Comparison of ENCODE assay signal across 8 cellular contexts in the genomic region with DNA sequence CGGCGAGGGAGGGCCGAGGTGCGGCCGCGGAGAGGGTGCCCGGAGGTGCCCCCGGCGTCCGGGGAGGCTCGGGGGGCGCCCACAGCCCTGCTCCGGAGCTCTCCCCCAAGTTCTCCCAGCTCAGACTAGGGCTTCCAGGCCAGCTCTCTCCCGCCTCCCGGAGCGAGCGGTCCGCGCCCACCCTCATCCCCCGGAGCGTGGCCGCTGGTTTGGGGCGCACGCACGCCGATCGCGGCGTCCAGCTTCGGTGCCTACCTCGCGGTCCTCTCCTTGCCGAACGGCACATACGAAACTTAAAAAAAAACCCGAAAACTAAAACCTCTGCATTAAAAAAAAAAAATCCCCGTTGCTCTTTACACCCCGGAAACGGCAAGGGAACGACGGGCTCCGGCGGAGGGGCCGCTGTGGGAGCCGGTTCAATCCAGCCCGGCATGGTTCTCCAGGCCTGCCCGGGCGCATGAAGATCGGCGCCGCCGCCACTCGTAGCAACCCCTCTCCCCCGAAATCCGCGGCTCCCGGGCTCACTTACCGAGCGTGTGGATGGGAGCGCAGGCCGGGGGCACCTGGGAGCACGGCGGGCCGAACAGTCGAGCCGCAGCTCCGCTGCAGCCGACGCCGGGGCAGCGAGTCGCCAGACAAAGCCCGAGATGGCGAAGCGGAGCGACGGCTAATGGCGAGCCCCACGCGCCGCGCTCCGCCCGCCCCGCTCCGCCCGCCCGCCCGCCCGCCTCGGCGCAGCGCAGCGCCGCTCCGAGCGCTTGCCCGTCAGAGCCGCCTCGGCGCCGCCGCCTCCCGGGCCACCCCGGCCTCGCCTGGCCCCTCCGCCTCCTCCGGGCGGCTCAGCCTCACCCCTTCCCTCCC. TPM values are rescaled to one million over a fixed set of nuclear protein-coding genes. Genes with fewer than 3 reads are reported as not detected.
A peak's percentile ranks its signal among the peaks of the same experiment; 100 is the strongest.
DNase-seq lines count a peak whose midpoint lies in the region; ATAC-seq and TF ChIP-seq lines count a peak whose summit lies in the region.

No MANE protein-coding gene starts in this region.

- peaks cover 3% of the 10 kb centered on the region for H3K27me3 Mint-ChIP-seq in activated naive CD8-positive, alpha-beta T cell treated with anti-CD3 and anti-CD28 coated beads, Interleukin-2, amount 10 ng/mL, durations not matched to agents 7 days and 5 days

- peak; percentile 0 for ATAC-seq in HG02571 (IDR thresholded peaks at IDR 0.05; ENCODE audit: unreplicated experiment)
- ATAC-seq in activated naive CD8-positive, alpha-beta T cell treated with anti-CD3 and anti-CD28 coated beads, Interleukin-2, amount 10 ng/mL, durations not matched to agents 7 days and 5 days (ENCODE audit: low read depth) = peak; percentile 17
- peak; percentile 34 for ATAC-seq in Right ventricle myocardium superior (ENCODE audit: poor library complexity)
- no peak for ATAC-seq in HG02759 (IDR thresholded peaks at IDR 0.05; ENCODE audit: unreplicated experiment)
- ATAC-seq in HG03460 (IDR thresholded peaks at IDR 0.05; ENCODE audit: unreplicated experiment) = no peak

- TF ChIP-seq CTCF in parathyroid adenoma (IDR thresholded peaks at IDR 0.05) = no peak

- H3K4me1 ChIP-seq in parathyroid adenoma = peaks cover 25% of the 10 kb centered on the region

- H3K27ac ChIP-seq in parathyroid adenoma = peak overlapping the region; percentile 94

- peaks cover 21% of the 10 kb centered on the region for H3K36me3 Mint-ChIP-seq in activated naive CD8-positive, alpha-beta T cell treated with anti-CD3 and anti-CD28 coated beads, Interleukin-2, amount 10 ng/mL, durations not matched to agents 7 days and 5 days

- DNase-seq in Caki2 (ENCODE audit: low read depth) = peak; percentile 66
- peak; percentile 66 for DNase-seq in RPMI8226
- DNase-seq in activated naive CD8-positive, alpha-beta T cell treated with anti-CD3 and anti-CD28 coated beads, Interleukin-2, amount 10 ng/mL, durations not matched to agents 7 days and 5 days = peak; percentile 74
- DNase-seq in Right ventricle myocardium superior = peak; percentile 66

- H3K4me3 Mint-ChIP-seq in activated naive CD8-positive, alpha-beta T cell treated with anti-CD3 and anti-CD28 coated beads, Interleukin-2, amount 10 ng/mL, durations not matched to agents 7 days and 5 days = peak overlapping the region; percentile 93

- in situ Hi-C loops in Caki2 (cut with HindIII; ENCODE audit: low pct_unique_long_range_greater_than_20kb, low sequenced_read_pairs) = no loop called here

- peaks cover 30% of the 10 kb centered on the region for H3K4me1 Mint-ChIP-seq in activated naive CD8-positive, alpha-beta T cell treated with anti-CD3 and anti-CD28 coated beads, Interleukin-2, amount 10 ng/mL, durations not matched to agents 7 days and 5 days

- H3K36me3 ChIP-seq in parathyroid adenoma (ENCODE audit: control insufficient read depth, insufficient read depth, low read length) = no peaks in the 10 kb centered on the region

- H3K9me3 Mint-ChIP-seq in activated naive CD8-positive, alpha-beta T cell treated with anti-CD3 and anti-CD28 coated beads, Interleukin-2, amount 10 ng/mL, durations not matched to agents 7 days and 5 days = no peaks in the 10 kb centered on the region

- H3K4me3 ChIP-seq in parathyroid adenoma (ENCODE audit: low read depth, low read length) = peak overlapping the region; percentile 96

- H3K9me3 ChIP-seq in parathyroid adenoma (ENCODE audit: control insufficient read depth, low read length) = no peaks in the 10 kb centered on the region

- H3K27me3 ChIP-seq in parathyroid adenoma (ENCODE audit: control insufficient read depth, insufficient read depth, low read length) = no peaks in the 10 kb centered on the region

- H3K27ac Mint-ChIP-seq in activated naive CD8-positive, alpha-beta T cell treated with anti-CD3 and anti-CD28 coated beads, Interleukin-2, amount 10 ng/mL, durations not matched to agents 7 days and 5 days = peak overlapping the region; percentile 97

- intact Hi-C loops in Right ventricle myocardium superior (cut with DNase I) = no loop called here

- peak overlapping the region; percentile 82 for H2AFZ ChIP-seq in parathyroid adenoma

- peak overlapping the region; percentile 100 for H3K4me2 ChIP-seq in parathyroid adenoma (ENCODE audit: low read length)

- POLR2A ChIA-PET in activated naive CD8-positive, alpha-beta T cell treated with anti-CD3 and anti-CD28 coated beads, Interleukin-2, amount 10 ng/mL, durations not matched to agents 7 days and 5 days (lab: Charles Lee) = interaction anchor here (0.6 to 6.4 kb wide), 21 partner anchors 10 to 154 kb away, joined by 3 to 82 read pairs (median 5); partner anchors contain the start of genes ATXN7L3, LSM12, RUNDC3A and SLC25A39

- peak overlapping the region; percentile 88 for H3K9ac ChIP-seq in parathyroid adenoma

- H3K79me2 ChIP-seq in parathyroid adenoma = peaks cover 24% of the 10 kb centered on the region

RNA-seq across cellular contexts. Expression of gene UBTF, which starts 1.0 kb away (rescaled TPM):
- total RNA-seq in Caki2 (2014; rRNA removed; shearing (Covaris generic); ENCODE audit: low replicate concordance) = 64.1 and 68.7 TPM in 2 replicates
- total RNA-seq in activated naive CD8-positive, alpha-beta T cell treated with anti-CD3 and anti-CD28 coated beads, Interleukin-2, amount 10 ng/mL, durations not matched to agents 7 days and 5 days = 100 to 1,000 TPM; 183 to 200 TPM
- total RNA-seq in Right ventricle myocardium superior = 52.7 TPM

RNA-seq across cellular contexts. Expression of gene ATXN7L3, which starts 20.8 kb away (rescaled TPM):
- total RNA-seq in Caki2 (2014; rRNA removed; shearing (Covaris generic); ENCODE audit: low replicate concordance) = 19.9 and 28.8 TPM in 2 replicates
- 100 to 1,000 TPM; 116 TPM for total RNA-seq in activated naive CD8-positive, alpha-beta T cell treated with anti-CD3 and anti-CD28 coated beads, Interleukin-2, amount 10 ng/mL, durations not matched to agents 7 days and 5 days
- total RNA-seq in Right ventricle myocardium superior = 35.7 TPM

RNA-seq across cellular contexts. Expression of gene TMUB2, which starts 33.7 kb away (rescaled TPM):
- 37.5 and 66.0 TPM in 2 replicates for total RNA-seq in Caki2 (2014; rRNA removed; shearing (Covaris generic); ENCODE audit: low replicate concordance)
- total RNA-seq in activated naive CD8-positive, alpha-beta T cell treated with anti-CD3 and anti-CD28 coated beads, Interleukin-2, amount 10 ng/mL, durations not matched to agents 7 days and 5 days = 10 to 100 TPM; 38.3 to 42.5 TPM
- total RNA-seq in Right ventricle myocardium superior = 19.6 TPM

RNA-seq across cellular contexts. Expression of gene SLC4A1, which starts 47.5 kb away (rescaled TPM):
- total RNA-seq in Caki2 (2014; rRNA removed; shearing (Covaris generic); ENCODE audit: low replicate concordance) = not detected in 2 replicates
- not detected for total RNA-seq in activated naive CD8-positive, alpha-beta T cell treated with anti-CD3 and anti-CD28 coated beads, Interleukin-2, amount 10 ng/mL, durations not matched to agents 7 days and 5 days
- 0.30 TPM for total RNA-seq in Right ventricle myocardium superior

RNA-seq across cellular contexts. Expression of gene ASB16, which starts 49.9 kb away (rescaled TPM):
- total RNA-seq in Caki2 (2014; rRNA removed; shearing (Covaris generic); ENCODE audit: low replicate concordance) = not detected in 2 replicates
- total RNA-seq in activated naive CD8-positive, alpha-beta T cell treated with anti-CD3 and anti-CD28 coated beads, Interleukin-2, amount 10 ng/mL, durations not matched to agents 7 days and 5 days = under 1 TPM; 0.19 to 0.51 TPM
- total RNA-seq in Right ventricle myocardium superior = 14.8 TPM

Comparison
In these comparisons a context has a peak if more than half of its experiments do, and no peak if none do; other contexts are left out.
1. ATAC-seq: peak in HG02571 (single experiment), activated naive CD8-positive, alpha-beta T cell treated with anti-CD3 and anti-CD28 coated beads, Interleukin-2, amount 10 ng/mL, durations not matched to agents 7 days and 5 days (single experiment) and Right ventricle myocardium superior (single experiment); none in HG02759 (single experiment) and HG03460 (single experiment).
2. Peak in every context shown above with its lines, with median percentiles within 50 percentile points of each other: DNase-seq.